In the genomic region with DNA sequence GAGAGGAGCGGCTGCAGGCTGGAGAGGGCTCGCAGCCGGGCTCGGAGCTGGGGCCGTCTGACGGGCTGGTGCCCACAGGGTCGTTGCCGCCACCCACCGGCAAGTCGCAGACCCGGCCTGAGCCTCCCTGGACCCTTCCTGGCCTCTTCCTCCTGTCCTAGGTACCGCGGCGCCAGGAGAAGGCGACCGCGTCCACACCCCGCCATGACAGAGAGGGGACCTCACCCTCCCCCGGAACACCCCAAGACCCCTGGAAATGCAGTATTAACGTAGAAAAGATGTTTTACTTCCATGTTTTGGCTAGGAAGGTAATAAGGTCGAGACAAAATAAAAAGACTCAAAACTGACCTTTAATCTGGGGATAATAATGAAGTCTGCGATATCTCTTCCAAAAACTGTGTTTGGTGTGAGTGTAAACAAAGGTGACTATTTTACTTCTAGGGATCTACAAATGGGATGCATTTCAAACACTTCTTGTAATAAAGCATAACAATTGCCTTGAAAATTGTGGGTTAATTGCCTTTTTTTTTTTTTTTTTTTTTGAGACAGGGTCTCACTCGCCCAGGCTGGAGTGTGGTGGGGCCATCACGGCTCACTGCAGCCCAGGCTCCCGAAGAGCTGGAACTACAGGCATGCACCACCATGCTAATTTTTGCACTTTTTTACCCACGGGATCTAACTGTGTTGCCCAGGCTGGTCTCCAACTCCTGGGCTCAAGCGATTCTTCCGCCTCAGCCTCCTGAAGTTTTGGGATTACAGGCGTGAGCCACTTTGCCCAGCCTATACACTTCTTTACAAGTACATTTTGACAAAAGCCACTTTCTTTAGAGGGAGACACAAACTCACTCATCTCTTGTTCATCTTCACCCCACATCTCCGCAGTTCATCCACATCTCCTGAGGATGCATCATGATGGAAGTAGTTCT, we compare ENCODE assay signal across 8 cellular contexts. TPM values are rescaled to one million over a fixed set of nuclear protein-coding genes. Genes with fewer than 3 reads are reported as not detected.
DNase-seq lines count a peak whose midpoint lies in the region; ATAC-seq, FAIRE-seq and TF ChIP-seq lines count a peak whose summit lies in the region.

No MANE protein-coding gene starts in this region.

- H3K27me3 Mint-ChIP-seq in activated naive CD8-positive, alpha-beta T cell: no peaks in the 10 kb centered on the region

- H3K9me3 ChIP-seq in left lung (no peaks in the 10 kb centered on the region), upper lobe of right lung (no peaks in the 10 kb centered on the region)

- H3K27me3 ChIP-seq in left lung (no peaks in the 10 kb centered on the region), upper lobe of right lung (no peaks in the 10 kb centered on the region)

- H3K9me3 Mint-ChIP-seq in activated naive CD8-positive, alpha-beta T cell (ENCODE audit: low read depth): no peaks in the 10 kb centered on the region

- peaks cover 17% of the 10 kb centered on the region for H3K36me3 Mint-ChIP-seq in activated naive CD8-positive, alpha-beta T cell

- H3K27ac ChIP-seq in left lung: peak overlapping the region; percentile 100
- peak overlapping the region; percentile 99 for H3K27ac ChIP-seq in upper lobe of right lung

- H3K36me3 ChIP-seq in left lung (peaks cover 0 to 34% of the 10 kb centered on the region in 2 donors), upper lobe of right lung (peaks cover 36% of the 10 kb centered on the region)

- H3K4me1 ChIP-seq in left lung (peaks cover 17 to 42% of the 10 kb centered on the region in 2 donors), upper lobe of right lung (peaks cover 28% of the 10 kb centered on the region)

- DNase-seq in left lung: no peak
- no peak for DNase-seq in upper lobe of right lung
- no peak for DNase-seq in left colon
- no peak for DNase-seq in HTR-8/SVneo (ENCODE audit: insufficient read length, low spot score)

- H3K27ac Mint-ChIP-seq in activated naive CD8-positive, alpha-beta T cell: peak overlapping the region; percentile 77

- peak; percentile 37 for ATAC-seq in HG02885 (IDR thresholded peaks at IDR 0.05; ENCODE audit: poor library complexity, unreplicated experiment)
- ATAC-seq in left lung: no peak
- no peak for ATAC-seq in upper lobe of right lung
- no peak for ATAC-seq in left colon
- no peak for ATAC-seq in GM18520 (IDR thresholded peaks at IDR 0.05; ENCODE audit: unreplicated experiment)

- H3K4me1 Mint-ChIP-seq in activated naive CD8-positive, alpha-beta T cell (ENCODE audit: low read depth): peaks cover 37% of the 10 kb centered on the region

- H3K4me3 Mint-ChIP-seq in activated naive CD8-positive, alpha-beta T cell: peak overlapping the region; percentile 96

- peak; percentile 38; the same call in 1 of the 2 replicates for TF ChIP-seq CTCF in GM12875 (IDR thresholded peaks at IDR 0.05; ENCODE audit: borderline replicate concordance, insufficient read depth, low read depth, low read length)
- no peak for TF ChIP-seq CTCF in left lung (IDR thresholded peaks at IDR 0.05)
- peak; percentile 13 for TF ChIP-seq CTCF in upper lobe of right lung (IDR thresholded peaks at IDR 0.05)

- H3K4me3 ChIP-seq in GM12875 (ENCODE audit: low read depth, low read length) (peak overlapping the region; percentile 90), left lung (peak overlapping the region; percentile 97 to 100), upper lobe of right lung (peak overlapping the region; percentile 93)

- intact Hi-C loops in left lung (cut with DNase I) (no loop called here), upper lobe of right lung (cut with DNase I) (no loop called here), left colon (cut with DNase I, micrococcal nuclease) (no loop called here)

- FAIRE-seq in HTR-8/SVneo (lab: Jason Lieb, UNC): no peak

RNA-seq across cellular contexts. Expression of a gene that starts 0.8 kb away (rescaled TPM):
- 100 to 1,000 TPM; 113 to 114 TPM for total RNA-seq in left lung
- total RNA-seq in upper lobe of right lung: 155 TPM
- 100 to 1,000 TPM; 130 to 132 TPM for total RNA-seq in left colon

RNA-seq across cellular contexts. Expression of a gene that starts 15.8 kb away (rescaled TPM):
- total RNA-seq in left lung (10 to 100 TPM; 29.1 to 29.3 TPM), upper lobe of right lung (38.8 TPM), left colon (10 to 100 TPM; 46.3 to 49.8 TPM)

RNA-seq across cellular contexts. Expression of a gene that starts 24.2 kb away (rescaled TPM):
- total RNA-seq in left lung (under 1 TPM; 0.10 to 0.44 TPM), upper lobe of right lung (not detected), left colon (not detected)

Comparison
In these comparisons a context has a peak if more than half of its experiments do, and no peak if none do; other contexts are left out.
1. CTCF ChIP-seq: peak in GM12875 (single experiment) and upper lobe of right lung (single experiment); none in left lung (0 of 2).
2. Peak in every context shown above with its lines, with median percentiles within 50 percentile points of each other: H3K4me3 ChIP-seq.